ENCODE assay signal across 16 cellular contexts in the genomic region with DNA sequence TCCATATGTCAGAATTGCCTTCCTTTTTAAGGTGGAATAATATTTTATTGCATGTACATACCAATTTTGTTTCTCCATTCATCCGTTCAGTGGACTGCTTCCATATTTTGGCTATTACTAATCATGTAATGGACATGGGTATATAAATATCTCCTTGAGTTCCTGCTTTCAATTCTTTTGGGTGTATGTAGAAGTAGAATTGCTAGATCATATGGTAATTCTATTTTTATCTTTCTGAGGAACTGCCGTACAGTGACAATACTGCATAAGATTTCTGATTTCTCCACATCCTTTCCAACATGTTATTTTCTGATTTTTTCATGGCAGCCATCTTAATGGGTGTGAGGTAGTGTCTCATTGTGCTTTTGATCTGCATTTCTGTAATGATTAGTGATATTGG.
"Had no signal": no experiment of that assay in that cellular context is flagged by ENCODE, and none has a peak within 500 bp of the region (broad histone marks: within the 10 kb centered on the region; RNA-seq: fewer than 3 reads in every experiment).

No MANE protein-coding gene starts in this region.

- H3K9me3 Mint-ChIP-seq: naive thymus-derived CD8-positive, alpha-beta T cell had no signal

- ATAC-seq: activated CD8-positive, alpha-beta memory T cell treated with anti-CD3 and anti-CD28 coated beads, Interleukin-2, amount 10 ng/mL, durations not matched to agents 7 days and 5 days; gastroesophageal sphincter; naive thymus-derived CD8-positive, alpha-beta T cell; stimulated activated naive CD8-positive, alpha-beta T cell treated with anti-CD3 and anti-CD28 coated beads, Interleukin-15, Interleukin-2, amounts not matched to agents 100 U/mL and 50 U/mL, for 24 hours had no signal

- H3K27me3 Mint-ChIP-seq: activated CD8-positive, alpha-beta memory T cell treated with anti-CD3 and anti-CD28 coated beads, Interleukin-2, amount 10 ng/mL, durations not matched to agents 7 days and 5 days; naive thymus-derived CD8-positive, alpha-beta T cell had no signal

- H3K27me3 ChIP-seq: gastroesophageal sphincter, heart right ventricle, transverse colon had no signal

- H3K4me3 ChIP-seq: dorsolateral prefrontal cortex, gastroesophageal sphincter, heart right ventricle, smooth muscle cell, transverse colon had no signal

- H3K9me3 ChIP-seq: gastroesophageal sphincter, heart right ventricle, transverse colon had no signal

- H3K4me1 ChIP-seq: transverse colon had no signal

- H3K27ac ChIP-seq: gastroesophageal sphincter, transverse colon had no signal

- DNase-seq: activated CD4-positive, alpha-beta T cell treated with anti-CD3 and anti-CD28 coated beads, Interleukin-2, amount 50 U/mL, for 4 hours; activated CD4-positive, CD25-positive, alpha-beta regulatory T cell treated with anti-CD3 and anti-CD28 coated beads, Interleukin-2, amount 50 U/mL, for 72 hours; activated CD8-positive, alpha-beta memory T cell treated with anti-CD3 and anti-CD28 coated beads, Interleukin-2, amount 10 ng/mL, durations not matched to agents 7 days and 5 days; activated naive CD4-positive, alpha-beta T cell treated with anti-CD3 and anti-CD28 coated beads, Interleukin-2, amount 50 U/mL, for 16 hours; activated T-cell treated with anti-CD3 and anti-CD28 coated beads, Interleukin-2, amount 50 U/mL, for 1 hour; dorsolateral prefrontal cortex; heart right ventricle; left cardiac atrium; naive thymus-derived CD8-positive, alpha-beta T cell; nucleus accumbens; posterior cingulate gyrus; stimulated activated naive CD8-positive, alpha-beta T cell treated with anti-CD3 and anti-CD28 coated beads, Interleukin-15, Interleukin-2, amounts not matched to agents 100 U/mL and 50 U/mL, for 24 hours; T-helper 2 cell; transverse colon had no signal

- H3K4me3 Mint-ChIP-seq: activated CD8-positive, alpha-beta memory T cell treated with anti-CD3 and anti-CD28 coated beads, Interleukin-2, amount 10 ng/mL, durations not matched to agents 7 days and 5 days; naive thymus-derived CD8-positive, alpha-beta T cell had no signal

- H3K27ac Mint-ChIP-seq: activated CD8-positive, alpha-beta memory T cell treated with anti-CD3 and anti-CD28 coated beads, Interleukin-2, amount 10 ng/mL, durations not matched to agents 7 days and 5 days; naive thymus-derived CD8-positive, alpha-beta T cell had no signal
